In genomic region chr17:46624726-46625125, GRCh38 we compare ENCODE assay signal across 5 cellular contexts. TPM values are rescaled to one million over a fixed set of nuclear protein-coding genes. Genes with fewer than 3 reads are reported as not detected.
DNase-seq lines count a peak whose midpoint lies in the region; ATAC-seq, FAIRE-seq and TF ChIP-seq lines count a peak whose summit lies in the region.
"Not testable (repeated sequence)": the region's sequence is repeated elsewhere in the genome, so short reads cannot be mapped to it uniquely, and the experiment has no call there.

No MANE protein-coding gene starts in this region.

- not testable (repeated sequence) for H3K9me3 ChIP-seq in psoas muscle

- ATAC-seq in psoas muscle = peak; percentile 32 to 85 (median 68)

- not testable (repeated sequence) for TF ChIP-seq CTCF in psoas muscle (IDR thresholded peaks at IDR 0.05)

- H3K4me3 ChIP-seq in psoas muscle = not testable (repeated sequence)

- WGBS in psoas muscle, 3 donors = no CpG with 5 or more reads among the region's 5 CpGs

- not testable (repeated sequence) for TF ChIP-seq POLR2A in GM12891 (IDR thresholded peaks at IDR 0.05; ENCODE audit: low read depth, low read length); GM12892 (IDR thresholded peaks at IDR 0.05; ENCODE audit: low read depth, low read length)

- not testable (repeated sequence) for H3K36me3 ChIP-seq in psoas muscle (ENCODE audit: insufficient read depth in 1 of 2, low read depth in 1 of 2)

- intact Hi-C loops in psoas muscle (cut with DNase I) = not testable (repeated sequence)

- FAIRE-seq in GM12891 (lab: Jason Lieb, UNC) = peak; percentile 13
- FAIRE-seq in GM12892 (lab: Jason Lieb, UNC) = peak; percentile 81
- peak; percentile 26 for FAIRE-seq in HTR-8/SVneo (lab: Jason Lieb, UNC)
- FAIRE-seq in urothelium cell line (lab: Jason Lieb, UNC) = peak; percentile 48

- H3K27me3 ChIP-seq in psoas muscle (ENCODE audit: insufficient read depth in 3 of 3, low read length in 2 of 3) = not testable (repeated sequence)

- not testable (repeated sequence) for H3K27ac ChIP-seq in psoas muscle

- H3K4me1 ChIP-seq in psoas muscle = not testable (repeated sequence)

- not testable (repeated sequence) for DNase-seq in GM12891 (ENCODE audit: insufficient read length, low spot score); GM12892 (ENCODE audit: insufficient read length); HTR-8/SVneo (ENCODE audit: insufficient read length, low spot score); psoas muscle; urothelium cell line (ENCODE audit: low spot score)

RNA-seq across cellular contexts. Expression of gene NSF, which starts 34.3 kb away (rescaled TPM):
- polyA plus RNA-seq in GM12891 (2012; ENCODE audit: low read depth, missing spikeins) = 14.6 TPM
- 12.1 TPM for polyA plus RNA-seq in GM12892 (2012; ENCODE audit: missing spikeins)
- total RNA-seq in psoas muscle = 100 to 1,000 TPM in 1 of 4 donors, 10 to 100 TPM in 3; 19.7 to 103 (median 47.0) TPM
- 10 to 100 TPM; 19.3 to 40.2 (median 21.8) TPM for polyA plus RNA-seq in psoas muscle

RNA-seq across cellular contexts. Expression of gene ARL17A, which starts 45.2 kb away (rescaled TPM):
- 7.7 TPM for polyA plus RNA-seq in GM12891 (2012; ENCODE audit: low read depth, missing spikeins)
- 20.9 TPM for polyA plus RNA-seq in GM12892 (2012; ENCODE audit: missing spikeins)
- 10 to 100 TPM in 2 of 4 donors, 1 to 10 TPM in 2; 6.0 to 13.3 (median 10.2) TPM for total RNA-seq in psoas muscle
- polyA plus RNA-seq in psoas muscle = 1 to 10 TPM; 1.1 to 7.2 (median 2.5) TPM
